8 cellular contexts compared by ENCODE assay signal in genomic region chr3:52123106-52123708, GRCh38. TPM values are rescaled to one million over a fixed set of nuclear protein-coding genes. Genes with fewer than 3 reads are reported as not detected.
A peak's percentile ranks its signal among the peaks of the same experiment; 100 is the strongest.
DNase-seq lines count a peak whose midpoint lies in the region; ATAC-seq and TF ChIP-seq lines count a peak whose summit lies in the region.

No MANE protein-coding gene starts in this region.

- H3K27ac ChIP-seq in coronary artery = no peak overlapping the region
- H3K27ac ChIP-seq in left lung = peak overlapping the region in 1 of 2 donors; percentile 76

- H3K4me1 ChIP-seq in left lung = peaks cover 16 to 46% of the 10 kb centered on the region in 2 donors

- ATAC-seq in GM18909 (IDR thresholded peaks at IDR 0.05; ENCODE audit: poor library complexity, unreplicated experiment) = peak; percentile 55
- ATAC-seq in left lung = peak; percentile 95

- H3K27me3 ChIP-seq in left lung = no peaks in the 10 kb centered on the region

- peaks cover 0 to 7% of the 10 kb centered on the region in 2 donors for H3K36me3 ChIP-seq in left lung

- no peaks in the 10 kb centered on the region for H3K9me3 ChIP-seq in left lung

- intact Hi-C loops in left lung (cut with DNase I) = loop anchor here in 1 of 2 donors (5.0 kb wide), 1 partner anchor 121 kb away; no protein-coding TSS in a partner anchor

- peak; percentile 88 for DNase-seq in AG08396 (ENCODE audit: low spot score)
- DNase-seq in NCI-H2227 (lab: John Stamatoyannopoulos, UW; ENCODE audit: unreplicated experiment) = peak; percentile 69
- peak; percentile 55 to 64 for DNase-seq in activated CD4-positive, alpha-beta T cell treated with anti-CD3 and anti-CD28 coated beads, Interleukin-2, amount 50 U/mL, for 24 hours (ENCODE audit: low read depth in 1 of 2, low spot score in 1 of 2)
- peak; percentile 86 for DNase-seq in coronary artery (ENCODE audit: low spot score)
- peak; percentile 78 to 93 for DNase-seq in left lung
- DNase-seq in stimulated activated CD4-positive, alpha-beta T cell treated with anti-CD3 and anti-CD28 coated beads, Interleukin-2, amount 100 ng/mL, for 48 hours = peak; percentile 69 to 76
- no peak for DNase-seq in NCI-H1048 (lab: John Stamatoyannopoulos, UW)

- peak; percentile 97 for TF ChIP-seq CTCF in coronary artery (IDR thresholded peaks at IDR 0.05)
- TF ChIP-seq CTCF in left lung (IDR thresholded peaks at IDR 0.05) = peak; percentile 94 to 97

- H3K4me3 ChIP-seq in coronary artery (no peak overlapping the region), left lung (no peak overlapping the region)

RNA-seq across cellular contexts. Expression of gene POC1A, which starts 31.0 kb away (rescaled TPM):
- 1 to 10 TPM; 5.3 to 7.6 TPM for total RNA-seq in left lung
